ENCODE assay signal across 8 cellular contexts in the genomic region with DNA sequence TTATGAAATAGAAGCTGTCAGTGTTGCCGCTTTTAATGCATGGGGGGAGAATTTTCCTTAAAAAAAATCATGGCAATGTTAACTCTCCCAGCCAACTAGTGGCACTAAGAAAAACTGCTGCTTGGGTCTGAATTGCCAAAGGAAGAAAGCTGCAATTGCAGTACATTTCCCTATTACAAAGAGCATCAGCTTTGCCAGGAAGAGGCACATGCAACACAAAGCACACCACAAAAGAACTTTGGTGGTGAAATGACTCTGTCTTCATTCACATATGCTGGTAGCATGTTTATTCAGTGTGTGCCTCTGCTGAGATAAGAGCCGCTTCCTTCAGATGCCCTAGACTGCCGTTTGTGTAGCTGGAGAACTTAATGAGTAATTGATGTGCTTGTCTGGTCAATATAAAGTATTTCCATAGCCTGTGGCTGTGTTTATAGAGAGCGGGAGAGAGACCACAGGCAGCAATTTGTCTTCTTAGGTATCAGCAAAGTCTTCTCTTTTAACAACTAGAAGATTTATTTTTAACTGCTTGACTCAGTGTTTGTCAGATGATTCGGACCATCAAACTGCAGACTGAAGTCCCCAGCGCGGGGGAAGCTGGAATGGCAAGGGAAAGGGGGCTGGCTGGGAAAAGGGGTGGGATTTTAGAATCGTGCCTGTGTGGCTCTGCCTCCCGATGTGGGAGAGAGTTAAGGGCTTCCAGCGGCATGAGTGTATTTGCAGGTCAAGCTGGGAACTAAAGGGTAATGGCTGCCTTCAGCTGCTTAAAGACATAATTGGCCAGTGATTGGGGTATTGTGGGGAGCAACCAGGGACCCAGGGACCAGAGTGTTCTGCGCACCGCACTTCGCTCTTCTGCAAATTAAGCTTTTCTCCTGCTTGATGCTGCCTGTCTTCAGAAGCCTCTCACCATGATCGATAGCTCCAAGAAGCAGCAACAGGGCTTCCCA.
DNase-seq lines count a peak whose midpoint lies in the region; ATAC-seq and TF ChIP-seq lines count a peak whose summit lies in the region.

No MANE protein-coding gene starts in this region.

- H4K8ac ChIP-seq in H9 (replicated peaks; ENCODE audit: insufficient read length, low read depth, low read length): no peak overlapping the region

- H3K9me3 Mint-ChIP-seq in H9: no peaks in the 10 kb centered on the region
- H3K9me3 Mint-ChIP-seq in T-cell: no peaks in the 10 kb centered on the region

- no peak overlapping the region for H3K18ac ChIP-seq in H9 (ENCODE audit: insufficient read length, low read depth, low read length)

- no peak overlapping the region for H3K23ac ChIP-seq in H9 (ENCODE audit: insufficient read length, low read depth, low read length)

- no CpG with 5 or more reads among the region's 14 CpGs for WGBS in H9 (ENCODE audit: extremely low coverage, insufficient read length, low lambda C conversion rate)

- H2BK12ac ChIP-seq in H9 (ENCODE audit: insufficient read length, low read depth, low read length): no peak overlapping the region

- peak; percentile 47 for TF ChIP-seq CTCF in AG04449 (IDR thresholded peaks at IDR 0.05; ENCODE audit: insufficient read depth, low read length, missing control alignments)
- peak; percentile 61 for TF ChIP-seq CTCF in H9 (conservative IDR thresholded peaks at IDR 0.05)
- TF ChIP-seq CTCF in foreskin fibroblast (IDR thresholded peaks at IDR 0.05; ENCODE audit: low read depth, low read length): peak; percentile 54

- H3K4me3 Mint-ChIP-seq in H9: peak overlapping the region in 1 of 2 experiments; percentile 69; a peak in 3 of 5 replicates
- H3K4me3 Mint-ChIP-seq in T-cell: peak overlapping the region in 2 of 3 donors; percentile 55 to 79

- no peaks in the 10 kb centered on the region for H4K20me1 ChIP-seq in H9 (ENCODE audit: control insufficient read depth, insufficient read depth, insufficient read length)

- H3K27ac Mint-ChIP-seq in H9 (peak overlapping the region; percentile 10 to 59 (median 15); a peak in 6 of 7 replicates), T-cell (peak overlapping the region; percentile 56 to 59)

- H3K4me3 ChIP-seq in AG04449 (ENCODE audit: low read depth, low read length): peak overlapping the region; percentile 58
- H3K4me3 ChIP-seq in foreskin fibroblast (ENCODE audit: low read depth in 1 of 2, low read length in 2 of 2): peak overlapping the region; percentile 46 to 66

- H3K4me2 ChIP-seq in H9 (ENCODE audit: insufficient read depth, insufficient read length, low read length): peak overlapping the region; percentile 39

- H3K79me2 ChIP-seq in H9 (ENCODE audit: insufficient read depth, low read length): no peaks in the 10 kb centered on the region

- H2BK5ac ChIP-seq in H9 (ENCODE audit: insufficient read length, low read length): no peak overlapping the region

- H4K5ac ChIP-seq in H9 (ENCODE audit: insufficient read length, low read depth, low read length): no peak overlapping the region

- no peak overlapping the region for H3K9ac ChIP-seq in H9 (ENCODE audit: extremely low read depth, insufficient read length, low read length)

- H3K9me3 ChIP-seq in H9 (ENCODE audit: control insufficient read depth, low read depth, low read length): no peaks in the 10 kb centered on the region

- H3K4me1 Mint-ChIP-seq in H9: peaks cover 23 to 26% of the 10 kb centered on the region in 2 experiments
- H3K4me1 Mint-ChIP-seq in T-cell: peaks cover 18 to 39% (median 27%) of the 10 kb centered on the region in 3 donors

- no peak overlapping the region for H3K4ac ChIP-seq in H9 (ENCODE audit: low read depth, low read length)

- H2BK15ac ChIP-seq in H9 (ENCODE audit: low read depth, low read length): no peak overlapping the region

- H3T11ph ChIP-seq in H9 (ENCODE audit: low read length): no peak overlapping the region

- no peak overlapping the region for H2AK5ac ChIP-seq in H9 (ENCODE audit: insufficient read length, low read length)

- no peaks in the 10 kb centered on the region for H3K23me2 ChIP-seq in H9 (ENCODE audit: insufficient read length, low read depth, low read length, poor library complexity, severe bottlenecking)

- no peaks in the 10 kb centered on the region for H3K27me3 ChIP-seq in H9 (ENCODE audit: insufficient read depth, low read length)

- no peak overlapping the region for H2AFZ ChIP-seq in H9 (ENCODE audit: low read length)

- CTCF ChIA-PET in AG04449 (lab: Yijun Ruan, JAX): interaction anchor here (0.7 to 4.8 kb wide), 13 partner anchors 10 to 267 kb away, joined by 3 to 27 read pairs (median 4); a partner anchor contains a TSS
- CTCF ChIA-PET in T-cell (lab: Charles Lee): no interaction called here

- POLR2A ChIA-PET in AG04449 (lab: Yijun Ruan, JAX): interaction anchor here (0.6 to 1.0 kb wide), 5 partner anchors 13 to 250 kb away, joined by 3 to 6 read pairs (median 3); no protein-coding TSS in a partner anchor
- POLR2A ChIA-PET in T-cell (lab: Charles Lee): no interaction called here

- no peak overlapping the region for H3K27ac ChIP-seq in H9 (ENCODE audit: insufficient read length, low read depth, low read length)

- H3K56ac ChIP-seq in H9 (ENCODE audit: insufficient read length, low read depth, low read length): no peak overlapping the region

- H3K36me3 Mint-ChIP-seq in H9 (ENCODE audit: insufficient read depth in 1 of 3, low read depth in 3 of 3): no peaks in the 10 kb centered on the region
- no peaks in the 10 kb centered on the region for H3K36me3 Mint-ChIP-seq in T-cell

- H2BK120ac ChIP-seq in H9 (ENCODE audit: low read depth, low read length, poor library complexity, severe bottlenecking): no peak overlapping the region

- H3K27me3 Mint-ChIP-seq in H9 (ENCODE audit: low read depth) (no peaks in the 10 kb centered on the region), T-cell (no peaks in the 10 kb centered on the region)

- no peaks in the 10 kb centered on the region for H3K79me1 ChIP-seq in H9 (ENCODE audit: insufficient read depth, low read depth, low read length, poor library complexity, severe bottlenecking)

- H4K91ac ChIP-seq in H9 (ENCODE audit: insufficient read length, low read depth, low read length): no peak overlapping the region

- no peak overlapping the region for H2BK20ac ChIP-seq in H9 (ENCODE audit: low read depth, low read length, poor library complexity, severe bottlenecking)

- H3K4me1 ChIP-seq in H9 (ENCODE audit: insufficient read depth, low read length): peaks cover 3% of the 10 kb centered on the region

- no peak overlapping the region for H3K14ac ChIP-seq in H9 (ENCODE audit: insufficient read depth, low read length)

- DNase-seq in AG04449 (ENCODE audit: low read depth, low spot score) (no peak), H9 (peak; percentile 45), T-cell (peak in 1 of 34 experiments; percentile 10), foreskin fibroblast (peak; percentile 71 to 87), nucleus accumbens (lab: John Stamatoyannopoulos, UW) (peak in 40 of 56 donors; percentile 4 to 74 (median 42)), ureter (ENCODE audit: low spot score) (no peak), DMS79 treated with DMSO at 0.1 percent for 48 hours (lab: John Stamatoyannopoulos, UW) (no peak)

- peak; percentile 47 to 93 (median 64) for ATAC-seq in T-cell (replicated peaks in 1 of 4)
- no peak for ATAC-seq in GM19023 (IDR thresholded peaks at IDR 0.05; ENCODE audit: unreplicated experiment)

Comparison
In these comparisons a context has a peak if more than half of its experiments do, and no peak if none do; other contexts are left out.
1. DNase-seq: peak in H9 (single experiment), foreskin fibroblast (2 of 2) and nucleus accumbens (40 of 56); none in AG04449 (single experiment), ureter (single experiment) and DMS79 treated with DMSO at 0.1 percent for 48 hours (single experiment).
2. Peak in every context shown above with its lines, with median percentiles within 50 percentile points of each other: CTCF ChIP-seq.